Comparison of ENCODE assay signal across 26 cellular contexts in the genomic region with DNA sequence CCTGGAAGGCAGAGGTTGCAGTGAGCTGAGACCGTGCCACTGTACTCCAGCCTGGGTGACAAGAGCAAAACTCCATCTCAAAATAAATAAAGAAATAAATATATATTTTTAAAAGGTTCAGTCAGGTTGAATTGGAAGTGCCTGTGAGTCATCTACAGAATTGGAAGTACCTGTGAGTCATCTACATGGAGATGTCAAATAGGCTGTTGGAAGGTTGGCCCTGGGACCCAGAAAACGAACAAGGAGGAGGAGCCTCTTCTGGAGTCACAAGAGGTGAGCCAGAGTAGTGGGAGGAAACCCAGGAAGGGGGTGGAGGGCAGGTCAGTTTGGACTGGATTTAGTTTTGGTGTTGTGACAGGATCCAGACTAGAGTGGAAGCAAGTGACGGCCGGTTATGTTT. TPM values are rescaled to one million over a fixed set of nuclear protein-coding genes. Genes with fewer than 3 reads are reported as not detected.
DNase-seq lines count a peak whose midpoint lies in the region; ATAC-seq, FAIRE-seq and TF ChIP-seq lines count a peak whose summit lies in the region.
"Had no signal": no experiment of that assay in that cellular context is flagged by ENCODE, and none has a peak within 500 bp of the region (broad histone marks: within the 10 kb centered on the region; RNA-seq: fewer than 3 reads in every experiment).

No MANE protein-coding gene starts in this region.

- peak; percentile 13 for DNase-seq in stimulated activated CD4-positive, alpha-beta T cell treated with anti-CD3 and anti-CD28 coated beads, Interleukin-4, amount 100 ng/mL, for 24 hours
- no peak for DNase-seq in stimulated activated CD4-positive, alpha-beta T cell treated with anti-CD3 and anti-CD28 coated beads, Interleukin-1b, Interleukin-23, amount 100 ng/mL, for 48 hours
- DNase-seq in RCC 7860 (ENCODE audit: low spot score), result peak; percentile 17
- no peak for DNase-seq in foreskin melanocyte
- no peak for DNase-seq in GM10248 (ENCODE audit: extremely low spot score)
- DNase-seq in stimulated activated naive CD4-positive, alpha-beta T cell (lab: John Stamatoyannopoulos, UW), result no peak
- DNase-seq: body of pancreas; effector CD8-positive, alpha-beta T cell; esophagus squamous epithelium; HCEC 1CT; KBM-7; kidney glomerular epithelial cell; MV-4-11; naive B cell; NCI-H1694 treated with DMSO at 0.1 percent for 48 hours; NCI-H748 treated with DMSO at 0.1 percent for 48 hours; right cardiac atrium; SHP77 treated with DMSO at 0.1 percent for 48 hours; substantia nigra; SW 1271 had no signal

- TF ChIP-seq CTCF in GM10248 (IDR thresholded peaks at IDR 0.05; ENCODE audit: control extremely low read depth, extremely low read depth, low read depth, missing control alignments), result no peak

- peak; percentile 48 for ATAC-seq in esophagus mucosa
- ATAC-seq: body of pancreas, right cardiac atrium had no signal

- POLR2A ChIA-PET in GM10248 (lab: Yijun Ruan, JAX), result no interaction called here

- no peak for FAIRE-seq in RCC 7860 (lab: Jason Lieb, UNC)
- FAIRE-seq: G401.6 had no signal

- CTCF ChIA-PET in GM10248 (lab: Yijun Ruan, JAX), result no interaction called here

RNA-seq across cellular contexts. Expression of a gene that starts 15.2 kb away (rescaled TPM):
- total RNA-seq in esophagus mucosa, result not detected
- total RNA-seq: activated T-helper 1 cell treated with anti-CD3 and anti-CD28 coated beads, Interleukin-12 subunit alpha, Interleukin-12 subunit beta, Interleukin-2, Interleukin-4 antibody, amounts not matched to agents 30 ng/mL and 10 ng/mL and 1 ng/mL, durations not matched to agents 14 hours and 24 hours and 36 hours; body of pancreas; esophagus squamous epithelium; HT-29; omental fat pad; right cardiac atrium; ureter had no signal

RNA-seq across cellular contexts. Expression of a gene that starts 23.9 kb away (rescaled TPM):
- not detected for total RNA-seq in esophagus mucosa
- total RNA-seq: activated T-helper 1 cell treated with anti-CD3 and anti-CD28 coated beads, Interleukin-12 subunit alpha, Interleukin-12 subunit beta, Interleukin-2, Interleukin-4 antibody, amounts not matched to agents 30 ng/mL and 10 ng/mL and 1 ng/mL, durations not matched to agents 14 hours and 24 hours and 36 hours; body of pancreas; esophagus squamous epithelium; omental fat pad; right cardiac atrium; ureter had no signal

Comparison
In these comparisons a context has a peak if more than half of its experiments do, and no peak if none do; other contexts are left out.
1. DNase-seq: peak in stimulated activated CD4-positive, alpha-beta T cell treated with anti-CD3 and anti-CD28 coated beads, Interleukin-4, amount 100 ng/mL, for 24 hours (single experiment) and RCC 7860 (single experiment); none in stimulated activated CD4-positive, alpha-beta T cell treated with anti-CD3 and anti-CD28 coated beads, Interleukin-1b, Interleukin-23, amount 100 ng/mL, for 48 hours (single experiment), foreskin melanocyte (single experiment), GM10248 (single experiment) and stimulated activated naive CD4-positive, alpha-beta T cell (0 of 6).